In genomic region chr13:112720251-112720650, GRCh38 we compare ENCODE assay signal across 21 cellular contexts. TPM values are rescaled to one million over a fixed set of nuclear protein-coding genes. Genes with fewer than 3 reads are reported as not detected.
DNase-seq lines count a peak whose midpoint lies in the region; ATAC-seq, FAIRE-seq and TF ChIP-seq lines count a peak whose summit lies in the region.
"Had no signal": no experiment of that assay in that cellular context is flagged by ENCODE, and none has a peak within 500 bp of the region (broad histone marks: within the 10 kb centered on the region; RNA-seq: fewer than 3 reads in every experiment).

No MANE protein-coding gene starts in this region.

- POLR2A ChIA-PET in PC-9 (lab: Charles Lee; ENCODE audit: unreplicated experiment): no interaction called here
- POLR2A ChIA-PET in MCF 10A (lab: Yijun Ruan, JAX): no interaction called here

- H3K4me3 Mint-ChIP-seq in astrocyte (ENCODE audit: unreplicated experiment) (no peak overlapping the region), nephron (no peak overlapping the region), MCF 10A (ENCODE audit: unreplicated experiment) (no peak overlapping the region)
- no peak overlapping the region for H3K4me3 Mint-ChIP-seq in stimulated activated naive CD8-positive, alpha-beta T cell treated with anti-CD3 and anti-CD28 coated beads, Interleukin-15, amount 100 ng/mL, for 72 hours
- H3K4me3 Mint-ChIP-seq: CD14-positive monocyte, H9 had no signal

- DNase-seq in PC-9 (no peak), astrocyte (ENCODE audit: low read depth) (no peak), MCF 10A (ENCODE audit: unreplicated experiment) (no peak), KG1 (lab: John Stamatoyannopoulos, UW) (no peak)
- no peak for DNase-seq in stimulated activated naive CD8-positive, alpha-beta T cell treated with anti-CD3 and anti-CD28 coated beads, Interleukin-15, amount 100 ng/mL, for 72 hours
- DNase-seq: ACHN; AML-193; COR-L47; H9; IMR-90; Kasumi-1; NCI-H1105 treated with DMSO at 0.1 percent for 48 hours; NCI-H187; NCI-H69; NK-92 treated with Interleukin-12 subunit alpha and Interleukin-12 subunit beta, amount 100 ng/mL, for 24 hours; SJCRH30 had no signal

- H3K9me3 Mint-ChIP-seq in astrocyte (ENCODE audit: unreplicated experiment) (peaks cover 2% of the 10 kb centered on the region), nephron (peaks cover 4% of the 10 kb centered on the region), MCF 10A (ENCODE audit: unreplicated experiment) (no peaks in the 10 kb centered on the region)
- H3K9me3 Mint-ChIP-seq in stimulated activated naive CD8-positive, alpha-beta T cell treated with anti-CD3 and anti-CD28 coated beads, Interleukin-15, amount 100 ng/mL, for 72 hours: no peaks in the 10 kb centered on the region

- peaks cover 72% of the 10 kb centered on the region for H3F3A ChIP-seq in PC-9 (ENCODE audit: insufficient read depth, low read depth)

- H3K9me3 ChIP-seq in PC-9 (ENCODE audit: insufficient read depth, low read depth) (no peaks in the 10 kb centered on the region), astrocyte (ENCODE audit: insufficient read depth, low read depth, low read length) (no peaks in the 10 kb centered on the region)
- H3K9me3 ChIP-seq: SJCRH30 had no signal

- H4K20me1 ChIP-seq in PC-9 (ENCODE audit: insufficient read depth) (no peaks in the 10 kb centered on the region), astrocyte (ENCODE audit: insufficient read depth, low read length) (peaks cover 7% of the 10 kb centered on the region)

- H3K36me3 ChIP-seq in PC-9 (ENCODE audit: low read depth): peaks cover 4% of the 10 kb centered on the region; the same call in 1 of the 2 replicates
- H3K36me3 ChIP-seq in astrocyte (ENCODE audit: insufficient read depth, low read length): no peaks in the 10 kb centered on the region
- H3K36me3 ChIP-seq: SJCRH30 had no signal

- ATAC-seq in stimulated activated naive CD8-positive, alpha-beta T cell treated with anti-CD3 and anti-CD28 coated beads, Interleukin-15, amount 100 ng/mL, for 72 hours: no peak
- ATAC-seq in GM18517 (IDR thresholded peaks at IDR 0.05; ENCODE audit: unreplicated experiment): no peak

- TF ChIP-seq CTCF in PC-9 (conservative IDR thresholded peaks at IDR 0.05): no peak
- no peak for TF ChIP-seq CTCF in astrocyte (IDR thresholded peaks at IDR 0.05; ENCODE audit: insufficient read depth, low read depth, low read length)
- TF ChIP-seq CTCF in nephron (IDR thresholded peaks at IDR 0.05; ENCODE audit: unreplicated experiment in 3 of 3): no peak
- TF ChIP-seq CTCF in MCF 10A (IDR thresholded peaks at IDR 0.05; ENCODE audit: unreplicated experiment): no peak

- no peak for FAIRE-seq in astrocyte (lab: Jason Lieb, UNC)
- FAIRE-seq: GM19239 had no signal

- H3K27ac Mint-ChIP-seq in astrocyte (ENCODE audit: unreplicated experiment) (peak overlapping the region; percentile 10), nephron (peak overlapping the region in 2 of 3 experiments; percentile 4 to 6), MCF 10A (ENCODE audit: low read depth, unreplicated experiment) (no peak overlapping the region)
- H3K27ac Mint-ChIP-seq in stimulated activated naive CD8-positive, alpha-beta T cell treated with anti-CD3 and anti-CD28 coated beads, Interleukin-15, amount 100 ng/mL, for 72 hours: peak overlapping the region; percentile 7 to 29

- H3K9me2 ChIP-seq in PC-9 (ENCODE audit: insufficient read depth): no peaks in the 10 kb centered on the region

- CTCF ChIA-PET in PC-9 (lab: Charles Lee) (no interaction called here), MCF 10A (lab: Yijun Ruan, JAX) (no interaction called here)

- H3K4me3 ChIP-seq in PC-9 (no peak overlapping the region), astrocyte (ENCODE audit: insufficient read depth, low read depth, low read length) (no peak overlapping the region)
- H3K4me3 ChIP-seq: SJCRH30 had no signal

- intact Hi-C loops in PC-9 (cut with micrococcal nuclease; ENCODE audit: unreplicated experiment): no loop called here
- intact Hi-C loops in MCF 10A (cut with micrococcal nuclease): no loop called here

- H3K36me3 Mint-ChIP-seq in astrocyte (ENCODE audit: low read depth, unreplicated experiment): no peaks in the 10 kb centered on the region
- H3K36me3 Mint-ChIP-seq in nephron (ENCODE audit: low read depth): peaks cover 18% of the 10 kb centered on the region
- H3K36me3 Mint-ChIP-seq in MCF 10A (ENCODE audit: insufficient read depth, unreplicated experiment): no peaks in the 10 kb centered on the region

- H3K27me3 Mint-ChIP-seq in astrocyte (ENCODE audit: low read depth, unreplicated experiment) (no peaks in the 10 kb centered on the region), nephron (ENCODE audit: low read depth) (peaks cover 16% of the 10 kb centered on the region), MCF 10A (ENCODE audit: insufficient read depth, unreplicated experiment) (no peaks in the 10 kb centered on the region)
- H3K27me3 Mint-ChIP-seq in stimulated activated naive CD8-positive, alpha-beta T cell treated with anti-CD3 and anti-CD28 coated beads, Interleukin-15, amount 100 ng/mL, for 72 hours: no peaks in the 10 kb centered on the region

- no TSS peak for BruUV-seq in PC-9 (replicated peaks; lab: Mats Ljungman, UMichigan)
- no TSS peak for BruUV-seq in MCF 10A (replicated peaks; lab: Mats Ljungman, UMichigan)

- peaks cover 77% of the 10 kb centered on the region for H3K79me2 ChIP-seq in PC-9 (ENCODE audit: low read depth)
- no peaks in the 10 kb centered on the region for H3K79me2 ChIP-seq in astrocyte (ENCODE audit: insufficient read depth, low read length)

- H3K9ac ChIP-seq in astrocyte (ENCODE audit: low read length): no peak overlapping the region

- peak overlapping the region; percentile 95 for H3K27ac ChIP-seq in PC-9
- H3K27ac ChIP-seq in astrocyte (ENCODE audit: low read depth, low read length): no peak overlapping the region
- H3K27ac ChIP-seq: RWPE1, SJCRH30 had no signal

- peaks cover 91% of the 10 kb centered on the region for H3K4me1 ChIP-seq in PC-9 (replicated peaks; ENCODE audit: insufficient read depth)
- peaks cover 21% of the 10 kb centered on the region for H3K4me1 ChIP-seq in astrocyte (ENCODE audit: insufficient read depth, low read length)

- no peak overlapping the region for H2AFZ ChIP-seq in PC-9
- H2AFZ ChIP-seq in astrocyte (ENCODE audit: low read depth, low read length): no peak overlapping the region

- peak overlapping the region; percentile 47 for H3K4me2 ChIP-seq in PC-9
- no peak overlapping the region for H3K4me2 ChIP-seq in astrocyte (ENCODE audit: low read length)

- H3K4me1 Mint-ChIP-seq in astrocyte (ENCODE audit: low read depth, unreplicated experiment) (peaks cover 31% of the 10 kb centered on the region), nephron (peaks cover 46% of the 10 kb centered on the region), MCF 10A (ENCODE audit: insufficient read depth, unreplicated experiment) (peaks cover 10% of the 10 kb centered on the region)
- H3K4me1 Mint-ChIP-seq in stimulated activated naive CD8-positive, alpha-beta T cell treated with anti-CD3 and anti-CD28 coated beads, Interleukin-15, amount 100 ng/mL, for 72 hours: peaks cover 32% of the 10 kb centered on the region

- H3K27me3 ChIP-seq in PC-9 (ENCODE audit: insufficient read depth, low read depth) (no peaks in the 10 kb centered on the region), astrocyte (ENCODE audit: insufficient read depth, low read length) (peaks cover 3% of the 10 kb centered on the region)
- H3K27me3 ChIP-seq: SJCRH30 had no signal

RNA-seq across cellular contexts. Expression of gene ATP11A, which starts 30.4 kb away (rescaled TPM):
- total RNA-seq in PC-9 (2021) (65.6 and 92.2 TPM in 2 replicates), astrocyte (35.7 and 38.9 TPM in 2 replicates), MCF 10A (2022) (41.2 and 42.7 TPM in 2 replicates)
